Comparison of ENCODE assay signal across 8 cellular contexts in genomic region chr21:44800103-44800502, GRCh38.
A peak's percentile ranks its signal among the peaks of the same experiment; 100 is the strongest.
DNase-seq lines count a peak whose midpoint lies in the region; ATAC-seq and TF ChIP-seq lines count a peak whose summit lies in the region.

No MANE protein-coding gene starts in this region.

- no peak for ATAC-seq in stimulated activated effector memory CD8-positive, alpha-beta T cell treated with anti-CD3 and anti-CD28 coated beads, Interleukin-12 subunit alpha, Interleukin-12 subunit beta, amount 100 ng/mL, for 72 hours
- no peak for ATAC-seq in GM21367 (IDR thresholded peaks at IDR 0.05; ENCODE audit: unreplicated experiment)
- no peak for ATAC-seq in HG03378 (IDR thresholded peaks at IDR 0.05; ENCODE audit: unreplicated experiment)

- no peaks in the 10 kb centered on the region for H3K9me3 Mint-ChIP-seq in T-helper 2 cell treated with Interferon-gamma antibody and Interleukin-4, amounts not matched to agents 5 μg/mL and 100 μg/mL, for 36 hours
- no peaks in the 10 kb centered on the region for H3K9me3 Mint-ChIP-seq in stimulated activated effector memory CD8-positive, alpha-beta T cell treated with anti-CD3 and anti-CD28 coated beads, Interleukin-12 subunit alpha, Interleukin-12 subunit beta, amount 100 ng/mL, for 72 hours

- H3K4me3 Mint-ChIP-seq in T-helper 2 cell treated with Interferon-gamma antibody and Interleukin-4, amounts not matched to agents 5 μg/mL and 100 μg/mL, for 36 hours: peak overlapping the region; percentile 100
- H3K4me3 Mint-ChIP-seq in stimulated activated effector memory CD8-positive, alpha-beta T cell treated with anti-CD3 and anti-CD28 coated beads, Interleukin-12 subunit alpha, Interleukin-12 subunit beta, amount 100 ng/mL, for 72 hours: peak overlapping the region; percentile 83

- H3K4me1 Mint-ChIP-seq in T-helper 2 cell treated with Interferon-gamma antibody and Interleukin-4, amounts not matched to agents 5 μg/mL and 100 μg/mL, for 36 hours (ENCODE audit: low read depth): peaks cover 37% of the 10 kb centered on the region
- peaks cover 49% of the 10 kb centered on the region for H3K4me1 Mint-ChIP-seq in stimulated activated effector memory CD8-positive, alpha-beta T cell treated with anti-CD3 and anti-CD28 coated beads, Interleukin-12 subunit alpha, Interleukin-12 subunit beta, amount 100 ng/mL, for 72 hours

- peaks cover 50% of the 10 kb centered on the region for H3K36me3 Mint-ChIP-seq in T-helper 2 cell treated with Interferon-gamma antibody and Interleukin-4, amounts not matched to agents 5 μg/mL and 100 μg/mL, for 36 hours (ENCODE audit: low read depth)
- peaks cover 75% of the 10 kb centered on the region for H3K36me3 Mint-ChIP-seq in stimulated activated effector memory CD8-positive, alpha-beta T cell treated with anti-CD3 and anti-CD28 coated beads, Interleukin-12 subunit alpha, Interleukin-12 subunit beta, amount 100 ng/mL, for 72 hours

- H3K27me3 Mint-ChIP-seq in T-helper 2 cell treated with Interferon-gamma antibody and Interleukin-4, amounts not matched to agents 5 μg/mL and 100 μg/mL, for 36 hours (ENCODE audit: low read depth): no peaks in the 10 kb centered on the region

- no peak overlapping the region for H3K27ac Mint-ChIP-seq in T-helper 2 cell treated with Interferon-gamma antibody and Interleukin-4, amounts not matched to agents 5 μg/mL and 100 μg/mL, for 36 hours
- peak overlapping the region; percentile 67 for H3K27ac Mint-ChIP-seq in stimulated activated effector memory CD8-positive, alpha-beta T cell treated with anti-CD3 and anti-CD28 coated beads, Interleukin-12 subunit alpha, Interleukin-12 subunit beta, amount 100 ng/mL, for 72 hours

- peak overlapping the region; percentile 82 for H3K4me3 ChIP-seq in fibroblast of pulmonary artery (replicated peaks; ENCODE audit: low read depth, low read length)

- DNase-seq in AG09319 (ENCODE audit: extremely low read depth, low read depth) (no peak), HCEC 1CT (peak; percentile 18), fibroblast of pulmonary artery (ENCODE audit: low read depth) (peak; percentile 65), NCI-H2171 (lab: John Stamatoyannopoulos, UW) (no peak)
- no peak for DNase-seq in T-helper 2 cell treated with Interferon-gamma antibody and Interleukin-4, amounts not matched to agents 5 μg/mL and 100 μg/mL, for 36 hours (ENCODE audit: low spot score)
- no peak for DNase-seq in stimulated activated effector memory CD8-positive, alpha-beta T cell treated with anti-CD3 and anti-CD28 coated beads, Interleukin-12 subunit alpha, Interleukin-12 subunit beta, amount 100 ng/mL, for 72 hours (ENCODE audit: low spot score in 2 of 2)

- TF ChIP-seq CTCF in AG09319 (IDR thresholded peaks at IDR 0.05; ENCODE audit: low read depth, low read length) (peak; percentile 42), fibroblast of pulmonary artery (IDR thresholded peaks at IDR 0.05; ENCODE audit: low read length, missing control alignments) (peak; percentile 54)

Comparison
In these comparisons a context has a peak if more than half of its experiments do, and no peak if none do; other contexts are left out.
1. DNase-seq: peak in HCEC 1CT (single experiment) and fibroblast of pulmonary artery (single experiment); none in AG09319 (single experiment), T-helper 2 cell treated with Interferon-gamma antibody and Interleukin-4, amounts not matched to agents 5 μg/mL and 100 μg/mL, for 36 hours (single experiment), stimulated activated effector memory CD8-positive, alpha-beta T cell treated with anti-CD3 and anti-CD28 coated beads, Interleukin-12 subunit alpha, Interleukin-12 subunit beta, amount 100 ng/mL, for 72 hours (0 of 2) and NCI-H2171 (single experiment).